In the genomic region with DNA sequence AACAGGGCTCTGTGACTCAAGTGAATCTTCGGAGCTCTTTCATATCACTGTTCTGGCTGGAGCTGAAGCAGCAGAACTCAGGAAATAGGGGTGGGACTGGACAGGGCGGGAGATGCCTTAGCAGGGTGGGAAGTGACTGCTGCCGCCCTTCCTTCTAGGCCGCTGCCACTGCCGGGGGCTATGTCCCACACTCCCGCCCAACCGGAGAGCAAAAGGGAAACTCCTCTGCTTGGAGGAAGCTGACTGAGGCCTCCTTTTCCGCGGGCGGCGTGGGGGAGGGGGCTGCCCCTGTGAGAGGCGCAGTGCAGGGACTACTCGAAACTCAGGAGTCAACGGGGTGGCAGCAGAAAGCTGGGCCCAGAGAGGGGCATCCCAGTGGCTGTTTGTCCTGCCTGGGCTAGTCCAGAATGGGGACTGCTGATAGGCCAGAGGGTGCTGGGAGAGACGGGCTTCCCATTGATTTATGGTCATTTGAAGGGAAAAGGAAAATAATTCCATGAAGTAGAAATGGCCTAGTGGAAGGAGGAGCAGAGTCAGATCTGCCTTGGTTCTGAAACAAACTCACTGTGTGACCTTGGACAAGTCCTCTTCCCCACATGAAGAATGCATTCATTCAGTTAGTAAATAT, we compare ENCODE assay signal across 12 cellular contexts. TPM values are rescaled to one million over a fixed set of nuclear protein-coding genes. Genes with fewer than 3 reads are reported as not detected.
DNase-seq lines count a peak whose midpoint lies in the region; ATAC-seq and TF ChIP-seq lines count a peak whose summit lies in the region.
"Had no signal": no experiment of that assay in that cellular context is flagged by ENCODE, and none has a peak within 500 bp of the region (broad histone marks: within the 10 kb centered on the region; RNA-seq: fewer than 3 reads in every experiment).

No MANE protein-coding gene starts in this region.

- no peaks in the 10 kb centered on the region for H3K9me3 ChIP-seq in neuronal stem cell (replicated peaks in 1 of 2; ENCODE audit: control insufficient read depth in 2 of 2, insufficient read depth in 1 of 2, low read depth in 1 of 2, low read length in 2 of 2)

- ATAC-seq in HG02973 (IDR thresholded peaks at IDR 0.05; ENCODE audit: unreplicated experiment) (no peak), GM19455 (IDR thresholded peaks at IDR 0.05; ENCODE audit: unreplicated experiment) (no peak)
- ATAC-seq: SK-N-SH treated with all-trans-retinoic acid at 6 μM for 48 hours had no signal

- no peak overlapping the region for H3K9ac ChIP-seq in neuronal stem cell (ENCODE audit: low read depth, low read length, poor library complexity)

- H2BK12ac ChIP-seq in neuronal stem cell (ENCODE audit: low read length) = no peak overlapping the region

- H2AFZ ChIP-seq in neuronal stem cell (ENCODE audit: low read length) = peak overlapping the region; percentile 24

- no peak overlapping the region for H2BK120ac ChIP-seq in neuronal stem cell (ENCODE audit: low read depth, low read length)

- H3K27me3 ChIP-seq in neuronal stem cell (ENCODE audit: control insufficient read depth in 3 of 3, insufficient read depth in 3 of 3, low read depth in 1 of 3, low read length in 3 of 3) = peaks cover 0 to 11% (median 0%) of the 10 kb centered on the region in 3 experiments

- no peak overlapping the region for H4K91ac ChIP-seq in neuronal stem cell (ENCODE audit: low read depth, low read length, poor library complexity)

- no peak overlapping the region for H3K27ac ChIP-seq in neuronal stem cell (replicated peaks; ENCODE audit: low read length)

- H3K23ac ChIP-seq in neuronal stem cell (ENCODE audit: low read depth, low read length, poor library complexity) = no peak overlapping the region

- no peak overlapping the region for H3K4ac ChIP-seq in neuronal stem cell (ENCODE audit: low read length)

- TF ChIP-seq CTCF in fibroblast of pulmonary artery (IDR thresholded peaks at IDR 0.05; ENCODE audit: low read length, missing control alignments) = no peak

- no peak overlapping the region for H2BK5ac ChIP-seq in neuronal stem cell (ENCODE audit: low read length)

- no peaks in the 10 kb centered on the region for H3K36me3 ChIP-seq in neuronal stem cell (replicated peaks in 1 of 2; ENCODE audit: control insufficient read depth in 2 of 2, insufficient read depth in 2 of 2, low read length in 2 of 2)

- H3K18ac ChIP-seq in neuronal stem cell (ENCODE audit: low read length) = no peak overlapping the region

- H4K8ac ChIP-seq in neuronal stem cell (ENCODE audit: low read depth, low read length) = no peak overlapping the region

- intact Hi-C loops in posterior cingulate gyrus (cut with DNase I) = no loop called here

- H2AK5ac ChIP-seq in neuronal stem cell (ENCODE audit: low read depth, low read length) = no peak overlapping the region

- no CpG with 5 or more reads among the region's 15 CpGs for WGBS in neuronal stem cell (ENCODE audit: extremely low coverage in 2 of 2, insufficient read length in 2 of 2, insufficient replicate concordance in 1 of 2), 2 donors

- no peak overlapping the region for H3K4me3 ChIP-seq in fibroblast of pulmonary artery (replicated peaks; ENCODE audit: low read depth, low read length)
- H3K4me3 ChIP-seq in neuronal stem cell (ENCODE audit: low read length in 2 of 2) = no peak overlapping the region

- DNase-seq in ELF-1 (ENCODE audit: low read depth, low spot score) (peak; percentile 79), NOMO-1 treated with dmso at 0.1 percent for 144 hours (lab: John Stamatoyannopoulos, UW; ENCODE audit: unreplicated experiment) (peak; percentile 48), fibroblast of pulmonary artery (ENCODE audit: low read depth) (peak; percentile 48), neuronal stem cell (ENCODE audit: low spot score) (no peak), NCI-H1436 treated with DMSO at 0.1 percent for 48 hours (lab: John Stamatoyannopoulos, UW) (no peak), posterior cingulate gyrus (no peak)
- DNase-seq: Calu3, IMR-90, NCI-H226 had no signal

- H3K4me1 ChIP-seq in neuronal stem cell (ENCODE audit: control insufficient read depth in 2 of 2, insufficient read depth in 1 of 2, low read depth in 1 of 2, low read length in 2 of 2) = peaks cover 0 to 7% of the 10 kb centered on the region in 2 donors

- H3K4me2 ChIP-seq in neuronal stem cell (ENCODE audit: insufficient read depth, low read length, poor library complexity, severe bottlenecking) = no peak overlapping the region

- H3K14ac ChIP-seq in neuronal stem cell (ENCODE audit: low read length) = no peak overlapping the region

- no peaks in the 10 kb centered on the region for H3K79me1 ChIP-seq in neuronal stem cell (ENCODE audit: low read depth, low read length)

- no peak overlapping the region for H2BK15ac ChIP-seq in neuronal stem cell (ENCODE audit: low read length)

RNA-seq across cellular contexts. Expression of gene STARD8, which starts 36.9 kb away (rescaled TPM):
- 0.70 TPM for polyA plus RNA-seq in neuronal stem cell (2013, experiment 1 of 2)
- polyA plus RNA-seq in neuronal stem cell (2013, experiment 2 of 2) = 0.75 TPM

Comparison
In these comparisons a context has a peak if more than half of its experiments do, and no peak if none do; other contexts are left out.
1. DNase-seq: peak in ELF-1 (single experiment), NOMO-1 treated with dmso at 0.1 percent for 144 hours (single experiment) and fibroblast of pulmonary artery (single experiment); none in neuronal stem cell (single experiment), NCI-H1436 treated with DMSO at 0.1 percent for 48 hours (single experiment) and posterior cingulate gyrus (0 of 10).